ENCODE assay signal across 20 cellular contexts in the genomic region with DNA sequence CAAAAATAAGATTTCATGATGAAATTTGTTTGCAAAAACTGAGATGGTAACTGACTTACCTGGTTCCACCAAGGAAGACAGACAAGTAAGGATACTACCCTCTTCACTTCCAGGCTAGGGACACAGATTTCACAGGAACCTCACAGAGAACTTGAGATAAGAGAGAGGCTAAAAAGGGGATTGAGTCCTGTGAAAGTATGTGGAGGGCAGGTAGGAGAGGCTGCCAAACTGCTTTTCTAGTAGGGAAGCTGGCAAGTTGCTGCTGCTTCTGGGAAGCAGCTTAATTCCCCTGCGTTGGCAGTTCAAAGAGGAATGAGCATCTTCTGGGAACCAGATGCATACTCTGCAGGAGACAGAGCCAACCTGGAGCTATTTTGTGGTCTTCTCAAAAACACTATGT.
A peak's percentile ranks its signal among the peaks of the same experiment; 100 is the strongest.
DNase-seq lines count a peak whose midpoint lies in the region; ATAC-seq and TF ChIP-seq lines count a peak whose summit lies in the region.
"Had no signal": no experiment of that assay in that cellular context is flagged by ENCODE, and none has a peak within 500 bp of the region (broad histone marks: within the 10 kb centered on the region; RNA-seq: fewer than 3 reads in every experiment).

No MANE protein-coding gene starts in this region.

- no peaks in the 10 kb centered on the region for H3K27me3 ChIP-seq in left lung
- H3K27me3 ChIP-seq in lung (ENCODE audit: control insufficient read depth, insufficient read depth) = no peaks in the 10 kb centered on the region
- no peaks in the 10 kb centered on the region for H3K27me3 ChIP-seq in neural progenitor cell
- no peaks in the 10 kb centered on the region for H3K27me3 ChIP-seq in upper lobe of right lung
- H3K27me3 ChIP-seq: BLaER1 treated with 17β-estradiol and CSF1 and Interleukin-3, amounts not matched to agents 10 nM and 100 nM had no signal

- no peaks in the 10 kb centered on the region for H4K20me1 ChIP-seq in neural progenitor cell (ENCODE audit: low read depth)
- H4K20me1 ChIP-seq: BLaER1 treated with 17β-estradiol and CSF1 and Interleukin-3, amounts not matched to agents 10 nM and 100 nM had no signal

- H3K27ac ChIP-seq in left lung (peak overlapping the region in 1 of 2 donors; percentile 14), lung (ENCODE audit: low read depth in 1 of 2, low read length in 1 of 2) (no peak overlapping the region), neural progenitor cell (no peak overlapping the region), upper lobe of right lung (no peak overlapping the region)
- H3K27ac ChIP-seq: 22Rv1; A549; BLaER1 treated with 17β-estradiol and CSF1 and Interleukin-3, amounts not matched to agents 10 nM and 100 nM; C4-2B had no signal

- peaks cover 3% of the 10 kb centered on the region for H3K4me1 Mint-ChIP-seq in neural progenitor cell
- H3K4me1 Mint-ChIP-seq: B cell had no signal

- WGBS in lung, 2 donors = 62 to 64% methylated on average over 1 of the region's 1 CpG

- no peaks in the 10 kb centered on the region for H3K9me3 ChIP-seq in left lung
- no peaks in the 10 kb centered on the region for H3K9me3 ChIP-seq in lung (ENCODE audit: control insufficient read depth in 2 of 2, insufficient read depth in 1 of 2, low read length in 1 of 2)
- H3K9me3 ChIP-seq in neural progenitor cell (ENCODE audit: low read depth) = no peaks in the 10 kb centered on the region
- no peaks in the 10 kb centered on the region for H3K9me3 ChIP-seq in upper lobe of right lung
- H3K9me3 ChIP-seq: A549; BLaER1 treated with 17β-estradiol and CSF1 and Interleukin-3, amounts not matched to agents 10 nM and 100 nM; Caco-2 had no signal

- no peak overlapping the region for H3K4me3 ChIP-seq in left lung
- H3K4me3 ChIP-seq in lung = no peak overlapping the region
- no peak overlapping the region for H3K4me3 ChIP-seq in neural progenitor cell
- no peak overlapping the region for H3K4me3 ChIP-seq in upper lobe of right lung
- H3K4me3 ChIP-seq: A549; BLaER1 treated with 17β-estradiol and CSF1 and Interleukin-3, amounts not matched to agents 10 nM and 100 nM had no signal

- H3K79me2 ChIP-seq in neural progenitor cell (ENCODE audit: low read depth) = no peaks in the 10 kb centered on the region

- H3K4me1 ChIP-seq in left lung (no peaks in the 10 kb centered on the region), lung (ENCODE audit: control insufficient read depth in 2 of 2, insufficient read depth in 2 of 2, low read length in 2 of 2) (no peaks in the 10 kb centered on the region), neural progenitor cell (peaks cover 4% of the 10 kb centered on the region), upper lobe of right lung (no peaks in the 10 kb centered on the region)
- H3K4me1 ChIP-seq: A549, Caco-2 had no signal

- H3F3A ChIP-seq in neural progenitor cell (ENCODE audit: low read depth) = no peaks in the 10 kb centered on the region

- H3K9ac ChIP-seq in neural progenitor cell = no peak overlapping the region
- H3K9ac ChIP-seq: BLaER1 treated with 17β-estradiol and CSF1 and Interleukin-3, amounts not matched to agents 10 nM and 100 nM had no signal

- peaks cover 3% of the 10 kb centered on the region for H3K9me3 Mint-ChIP-seq in neural progenitor cell
- H3K9me3 Mint-ChIP-seq: CD4-positive, alpha-beta T cell; CD8-positive, alpha-beta T cell had no signal

- DNase-seq in left lung = no peak
- DNase-seq in lung (ENCODE audit: low spot score) = peak; percentile 34
- DNase-seq in neural progenitor cell (ENCODE audit: low spot score) = no peak
- DNase-seq in upper lobe of right lung = no peak
- DNase-seq in central memory CD4-positive, alpha-beta T cell = no peak
- no peak for DNase-seq in D341Med (ENCODE audit: low spot score)
- DNase-seq in medulla oblongata (ENCODE audit: extremely low spot score) = no peak
- DNase-seq: AML-193; Caco-2; Calu3; CD4-positive, alpha-beta T cell; CD8-positive, alpha-beta T cell; DMS 273 treated with DMSO at 0.1 percent for 48 hours; DMS79 treated with DMSO at 0.1 percent for 48 hours; GF-D8 had no signal

- intact Hi-C loops in left lung (cut with DNase I) (no loop called here), upper lobe of right lung (cut with DNase I) (no loop called here)

- H2AFZ ChIP-seq in neural progenitor cell (replicated peaks) = no peak overlapping the region

- H3K27me3 Mint-ChIP-seq in neural progenitor cell (ENCODE audit: insufficient read depth, low read depth) = peaks cover 3% of the 10 kb centered on the region
- H3K27me3 Mint-ChIP-seq: B cell; CD4-positive, alpha-beta T cell had no signal

- H3K4me3 Mint-ChIP-seq in neural progenitor cell = no peak overlapping the region
- H3K4me3 Mint-ChIP-seq: B cell; CD4-positive, alpha-beta T cell; CD8-positive, alpha-beta T cell had no signal

- H3K4me2 ChIP-seq in neural progenitor cell = no peak overlapping the region
- H3K4me2 ChIP-seq: A549; BLaER1 treated with 17β-estradiol and CSF1 and Interleukin-3, amounts not matched to agents 10 nM and 100 nM had no signal

- H3K27ac Mint-ChIP-seq in neural progenitor cell = peak overlapping the region; percentile 43
- H3K27ac Mint-ChIP-seq: B cell; CD4-positive, alpha-beta T cell; CD8-positive, alpha-beta T cell had no signal

- TF ChIP-seq CTCF in left lung (IDR thresholded peaks at IDR 0.05) (no peak), lung (IDR thresholded peaks at IDR 0.05; ENCODE audit: control extremely low read depth, extremely low read depth) (no peak), neural progenitor cell (IDR thresholded peaks at IDR 0.05) (no peak), upper lobe of right lung (IDR thresholded peaks at IDR 0.05) (no peak)

- H3K36me3 Mint-ChIP-seq in neural progenitor cell = no peaks in the 10 kb centered on the region
- H3K36me3 Mint-ChIP-seq: CD8-positive, alpha-beta T cell had no signal

- ATAC-seq in left lung (peak; percentile 70), lung (ENCODE audit: insufficient read depth, low FRiP score) (peak; percentile 16), upper lobe of right lung (peak; percentile 67)
- ATAC-seq: A549; CD8-positive, alpha-beta T cell had no signal

- H3K36me3 ChIP-seq in left lung (no peaks in the 10 kb centered on the region), lung (ENCODE audit: control insufficient read depth in 2 of 2, insufficient read depth in 2 of 2, low read length in 2 of 2) (no peaks in the 10 kb centered on the region), neural progenitor cell (no peaks in the 10 kb centered on the region), upper lobe of right lung (no peaks in the 10 kb centered on the region)
- H3K36me3 ChIP-seq: BLaER1 treated with 17β-estradiol and CSF1 and Interleukin-3, amounts not matched to agents 10 nM and 100 nM had no signal

Comparison
In these comparisons a context has a peak if more than half of its experiments do, and no peak if none do; other contexts are left out.
1. ATAC-seq: peak in every context shown above with its lines; median percentile 70 in left lung; 67 in upper lobe of right lung; 16 in lung.